In genomic region chr9:27865031-27865438, GRCh38 we compare ENCODE assay signal across 12 cellular contexts.
DNase-seq lines count a peak whose midpoint lies in the region; ATAC-seq and TF ChIP-seq lines count a peak whose summit lies in the region.
"Had no signal": no experiment of that assay in that cellular context is flagged by ENCODE, and none has a peak within 500 bp of the region (broad histone marks: within the 10 kb centered on the region; RNA-seq: fewer than 3 reads in every experiment).

No MANE protein-coding gene starts in this region.

- H3K27me3 ChIP-seq in lower lobe of right lung (ENCODE audit: low read depth) (no peaks in the 10 kb centered on the region), aorta (ENCODE audit: control insufficient read depth in 1 of 2, insufficient read depth in 2 of 2, low read length in 1 of 2) (no peaks in the 10 kb centered on the region)

- DNase-seq in Caki2 (ENCODE audit: low read depth) (peak; percentile 46), NCI-H2029 (lab: John Stamatoyannopoulos, UW) (peak; percentile 5), amniotic epithelial cell (ENCODE audit: low read depth) (peak; percentile 6), lower lobe of right lung (no peak), posterior vena cava (ENCODE audit: low spot score) (no peak), aorta (no peak)
- DNase-seq in activated CD4-positive, CD25-positive, alpha-beta regulatory T cell treated with anti-CD3 and anti-CD28 coated beads, Interleukin-2, amount 50 U/mL, for 72 hours, result no peak
- DNase-seq: activated CD8-positive, alpha-beta memory T cell treated with anti-CD3 and anti-CD28 coated beads, Interleukin-2, amount 50 U/mL, for 4 hours; occipital lobe; OCI-M1; substantia nigra had no signal

- H3K27ac ChIP-seq in lower lobe of right lung, result no peak overlapping the region
- H3K27ac ChIP-seq in aorta (ENCODE audit: low read depth in 1 of 2, low read length in 2 of 2), result no peak overlapping the region

- peaks cover 8% of the 10 kb centered on the region for H3K4me1 ChIP-seq in lower lobe of right lung
- no peaks in the 10 kb centered on the region for H3K4me1 ChIP-seq in aorta (ENCODE audit: control insufficient read depth in 1 of 2, insufficient read depth in 2 of 2, low read length in 2 of 2)

- in situ Hi-C loops in Caki2 (cut with HindIII; ENCODE audit: low pct_unique_long_range_greater_than_20kb, low sequenced_read_pairs), result no loop called here

- peak; percentile 77 to 87 for ATAC-seq in lower lobe of right lung
- ATAC-seq in GM18517 (IDR thresholded peaks at IDR 0.05; ENCODE audit: unreplicated experiment), result no peak
- no peak for ATAC-seq in aorta (ENCODE audit: low FRiP score)

- intact Hi-C loops in lower lobe of right lung (cut with DNase I), result no loop called here
- intact Hi-C loops in posterior vena cava (cut with DNase I), result no loop called here
- intact Hi-C loops in aorta (cut with DNase I), result no loop called here

- WGBS in aorta, 2 donors, result 4 to 15% methylated on average over 4 of the region's 4 CpGs

- H3K9me3 ChIP-seq in lower lobe of right lung (no peaks in the 10 kb centered on the region), aorta (ENCODE audit: control insufficient read depth, low read length) (no peaks in the 10 kb centered on the region)

- H3K36me3 ChIP-seq in lower lobe of right lung, result no peaks in the 10 kb centered on the region
- no peaks in the 10 kb centered on the region for H3K36me3 ChIP-seq in aorta (ENCODE audit: control insufficient read depth in 1 of 2, insufficient read depth in 2 of 2, low read length in 1 of 2)

- H3K4me3 ChIP-seq in lower lobe of right lung (no peak overlapping the region), aorta (ENCODE audit: low read length in 2 of 2) (no peak overlapping the region)

- TF ChIP-seq CTCF in lower lobe of right lung (IDR thresholded peaks at IDR 0.05), result no peak

Comparison
In these comparisons a context has a peak if more than half of its experiments do, and no peak if none do; other contexts are left out.
1. DNase-seq: peak in Caki2 (single experiment), NCI-H2029 (single experiment) and amniotic epithelial cell (single experiment); none in lower lobe of right lung (single experiment), posterior vena cava (single experiment), activated CD4-positive, CD25-positive, alpha-beta regulatory T cell treated with anti-CD3 and anti-CD28 coated beads, Interleukin-2, amount 50 U/mL, for 72 hours (single experiment) and aorta (0 of 2).
2. ATAC-seq: peak in lower lobe of right lung (2 of 2); none in GM18517 (single experiment) and aorta (single experiment).